In genomic region chr15:51750186-51750585, GRCh38 we compare ENCODE assay signal across 13 cellular contexts. TPM values are rescaled to one million over a fixed set of nuclear protein-coding genes. Genes with fewer than 3 reads are reported as not detected.
DNase-seq lines count a peak whose midpoint lies in the region; TF ChIP-seq lines count a peak whose summit lies in the region.
"Had no signal": no experiment of that assay in that cellular context is flagged by ENCODE, and none has a peak within 500 bp of the region (broad histone marks: within the 10 kb centered on the region; RNA-seq: fewer than 3 reads in every experiment).

No MANE protein-coding gene starts in this region.

- H3K4me2 ChIP-seq in mammary epithelial cell (ENCODE audit: insufficient read depth, low read depth, low read length) = no peak overlapping the region

- no peaks in the 10 kb centered on the region for H3K27me3 ChIP-seq in mammary epithelial cell (ENCODE audit: insufficient read depth, low read length)
- H3K27me3 ChIP-seq in ascending aorta = no peaks in the 10 kb centered on the region
- H3K27me3 ChIP-seq: upper lobe of right lung had no signal

- H3K27ac Mint-ChIP-seq in MCF 10A (ENCODE audit: low read depth, unreplicated experiment) (no peak overlapping the region), endothelial cell (ENCODE audit: unreplicated experiment) (no peak overlapping the region), type B pancreatic cell (no peak overlapping the region)

- TF ChIP-seq CTCF in mammary epithelial cell (conservative IDR thresholded peaks at IDR 0.05 in 1 of 2, IDR thresholded peaks at IDR 0.05 in 1 of 2; ENCODE audit: extremely low read depth in 1 of 2, insufficient read depth in 1 of 2, low read depth in 1 of 2, low read length in 2 of 2) (no peak), MCF 10A (IDR thresholded peaks at IDR 0.05; ENCODE audit: unreplicated experiment) (no peak), endothelial cell (IDR thresholded peaks at IDR 0.05; ENCODE audit: unreplicated experiment) (no peak), type B pancreatic cell (conservative IDR thresholded peaks at IDR 0.05) (no peak), ascending aorta (IDR thresholded peaks at IDR 0.05) (no peak)

- dilution Hi-C loops in mammary epithelial cell (cut with HindIII; ENCODE audit: low sequenced_read_pairs) = no loop called here

- in situ Hi-C loops in mammary epithelial cell (cut with MboI; ENCODE audit: low sequenced_read_pairs in 2 of 2) = no loop called here

- intact Hi-C loops in mammary epithelial cell (cut with micrococcal nuclease) (no loop called here), MCF 10A (cut with micrococcal nuclease) (no loop called here), ascending aorta (cut with DNase I) (loop anchor here (2.0 kb wide), 1 partner anchor 13 kb away; the partner anchor contains the start of gene LYSMD2)

- DNase-seq in mammary epithelial cell = no peak
- DNase-seq in MCF 10A (ENCODE audit: unreplicated experiment) = no peak
- DNase-seq in endothelial cell (ENCODE audit: low spot score) = no peak
- no peak for DNase-seq in type B pancreatic cell (ENCODE audit: extremely low spot score, unreplicated experiment)
- DNase-seq in ascending aorta (ENCODE audit: low spot score in 2 of 2) = no peak
- DNase-seq in activated gamma-delta T cell (lab: John Stamatoyannopoulos, UW) = no peak
- DNase-seq in HuH-7 (ENCODE audit: low spot score) = no peak
- DNase-seq: activated CD4-positive, alpha-beta T cell treated with anti-CD3 and anti-CD28 coated beads, Interleukin-2, amount 50 U/mL, for 4 hours; NCI-H2029 treated with DMSO at 0.1 percent for 48 hours; stimulated activated CD4-positive, alpha-beta T cell treated with anti-CD3 and anti-CD28 coated beads, Interleukin-4, amount 100 ng/mL, for 24 hours; upper lobe of right lung had no signal

- no peak overlapping the region for H3K4me3 ChIP-seq in mammary epithelial cell (replicated peaks in 1 of 3; ENCODE audit: insufficient read depth in 1 of 3, low read depth in 2 of 3, low read length in 3 of 3)
- no peak overlapping the region for H3K4me3 ChIP-seq in ascending aorta

- TF ChIP-seq POLR2A in Raji (IDR thresholded peaks at IDR 0.05; ENCODE audit: insufficient read depth, low read depth, low read length) = peak; percentile 70

- H3K36me3 ChIP-seq in mammary epithelial cell (ENCODE audit: insufficient read depth, low read length) = no peaks in the 10 kb centered on the region
- no peaks in the 10 kb centered on the region for H3K36me3 ChIP-seq in ascending aorta
- H3K36me3 ChIP-seq: upper lobe of right lung had no signal

- 85% methylated on average over 4 of the region's 4 CpGs for WGBS in mammary epithelial cell (ENCODE audit: low coverage, missing lambda C conversion rate)

- no peak overlapping the region for H3K9ac ChIP-seq in mammary epithelial cell (ENCODE audit: insufficient read depth, low read length)

- no peak overlapping the region for H3K4me3 Mint-ChIP-seq in MCF 10A (ENCODE audit: unreplicated experiment)
- H3K4me3 Mint-ChIP-seq in endothelial cell (ENCODE audit: unreplicated experiment) = peak overlapping the region; percentile 98
- peak overlapping the region; percentile 90 for H3K4me3 Mint-ChIP-seq in type B pancreatic cell

- H2AFZ ChIP-seq in mammary epithelial cell (ENCODE audit: low read depth, low read length) = no peak overlapping the region

- no peaks in the 10 kb centered on the region for H3K9me3 ChIP-seq in mammary epithelial cell (replicated peaks; ENCODE audit: insufficient read depth, low read length)
- H3K9me3 ChIP-seq in ascending aorta = no peaks in the 10 kb centered on the region
- H3K9me3 ChIP-seq: upper lobe of right lung had no signal

- POLR2A ChIA-PET in MCF 10A (lab: Yijun Ruan, JAX) = interaction anchor here (7.5 kb wide), 1 partner anchor 12 kb away, joined by 69 read pairs; the partner anchor contains the start of gene LYSMD2

- H3K36me3 Mint-ChIP-seq in MCF 10A (ENCODE audit: insufficient read depth, unreplicated experiment) = no peaks in the 10 kb centered on the region
- H3K36me3 Mint-ChIP-seq in endothelial cell (ENCODE audit: low read depth, unreplicated experiment) = peaks cover 7% of the 10 kb centered on the region
- no peaks in the 10 kb centered on the region for H3K36me3 Mint-ChIP-seq in type B pancreatic cell

- BruUV-seq in mammary epithelial cell (replicated peaks; lab: Mats Ljungman, UMichigan) (TSS peak; percentile 11), MCF 10A (replicated peaks; lab: Mats Ljungman, UMichigan) (no TSS peak)

- no peak overlapping the region for H3K27ac ChIP-seq in mammary epithelial cell (ENCODE audit: insufficient read depth, low read depth, low read length)
- no peak overlapping the region for H3K27ac ChIP-seq in ascending aorta
- H3K27ac ChIP-seq: epithelial cell of prostate, upper lobe of right lung had no signal

- peaks cover 4% of the 10 kb centered on the region for H3K4me1 ChIP-seq in mammary epithelial cell (ENCODE audit: insufficient read depth, low read length)
- H3K4me1 ChIP-seq in ascending aorta = peaks cover 0 to 8% of the 10 kb centered on the region in 2 donors

- no peaks in the 10 kb centered on the region for H4K20me1 ChIP-seq in mammary epithelial cell (ENCODE audit: insufficient read depth, low read length)

- H3K4me1 Mint-ChIP-seq in MCF 10A (ENCODE audit: insufficient read depth, unreplicated experiment) (peaks cover 10% of the 10 kb centered on the region), endothelial cell (ENCODE audit: unreplicated experiment) (peaks cover 51% of the 10 kb centered on the region), type B pancreatic cell (ENCODE audit: unreplicated experiment) (peaks cover 5% of the 10 kb centered on the region)

- H3K9me3 Mint-ChIP-seq in MCF 10A (ENCODE audit: unreplicated experiment) = no peaks in the 10 kb centered on the region
- no peaks in the 10 kb centered on the region for H3K9me3 Mint-ChIP-seq in endothelial cell (ENCODE audit: unreplicated experiment)
- no peaks in the 10 kb centered on the region for H3K9me3 Mint-ChIP-seq in type B pancreatic cell

- peaks cover 5% of the 10 kb centered on the region for H3K79me2 ChIP-seq in mammary epithelial cell (ENCODE audit: insufficient read depth, low read length)

- CTCF ChIA-PET in mammary epithelial cell (lab: Charles Lee; ENCODE audit: low non-redundant PET) = no interaction called here
- CTCF ChIA-PET in MCF 10A (lab: Yijun Ruan, JAX) = interaction anchor here (0.6 to 1.0 kb wide), 2 partner anchors 26 to 45 kb away, joined by 3 to 4 read pairs; no protein-coding TSS in a partner anchor

- H3K27me3 Mint-ChIP-seq in MCF 10A (ENCODE audit: insufficient read depth, unreplicated experiment) = peaks cover 33% of the 10 kb centered on the region
- H3K27me3 Mint-ChIP-seq in endothelial cell (ENCODE audit: unreplicated experiment) = peaks cover 11% of the 10 kb centered on the region
- peaks cover 78% of the 10 kb centered on the region for H3K27me3 Mint-ChIP-seq in type B pancreatic cell

RNA-seq across cellular contexts. Expression of gene TMOD2, which starts 1.2 kb away (rescaled TPM):
- 10 to 100 TPM; 11.2 to 14.8 TPM for total RNA-seq in mammary epithelial cell
- polyA plus RNA-seq in mammary epithelial cell = 1.8 TPM
- polyA minus RNA-seq in mammary epithelial cell = 7.0 TPM
- total RNA-seq in MCF 10A (2022) = 2.8 and 5.3 TPM in 2 replicates
- 118 TPM for total RNA-seq in endothelial cell (ENCODE audit: unreplicated experiment)
- total RNA-seq in type B pancreatic cell (ENCODE audit: low replicate concordance) = 6.7 and 8.3 TPM in 2 replicates
- 7.0 TPM for total RNA-seq in ascending aorta

RNA-seq across cellular contexts. Expression of gene LYSMD2, which starts 12.7 kb away (rescaled TPM):
- total RNA-seq in mammary epithelial cell (1 to 10 TPM; 5.3 to 7.4 TPM), MCF 10A (2022) (13.4 and 14.3 TPM in 2 replicates), endothelial cell (ENCODE audit: unreplicated experiment) (14.5 TPM), type B pancreatic cell (ENCODE audit: low replicate concordance) (3.9 and 6.2 TPM in 2 replicates), ascending aorta (45.3 TPM)
- polyA plus RNA-seq in mammary epithelial cell = 8.4 TPM
- polyA minus RNA-seq in mammary epithelial cell = 5.3 TPM
